31 cellular contexts compared by ENCODE assay signal in genomic region chr13:43822969-43823368, GRCh38. TPM values are rescaled to one million over a fixed set of nuclear protein-coding genes. Genes with fewer than 3 reads are reported as not detected.
"Had no signal": no experiment of that assay in that cellular context is flagged by ENCODE, and none has a peak within 500 bp of the region (broad histone marks: within the 10 kb centered on the region; RNA-seq: fewer than 3 reads in every experiment).

No MANE protein-coding gene starts in this region.

- H3K27me3 Mint-ChIP-seq: dendritic cell treated with granulocyte-macrophage colony-stimulating factor and Interleukin-4, amounts not matched to agents 40 ng/mL and 50 ng/mL, for 4 days had no signal

- H3K4me1 Mint-ChIP-seq: activated naive CD4-positive, alpha-beta T cell treated with anti-CD3 and anti-CD28 coated beads, Interleukin-2, amount 10 ng/mL, durations not matched to agents 7 days and 5 days; activated naive CD8-positive, alpha-beta T cell treated with anti-CD3 and anti-CD28 coated beads, Interleukin-2, amount 10 ng/mL, durations not matched to agents 7 days and 5 days; mesothelial cell of epicardium; naive B cell; nephron progenitor cell; stimulated activated effector memory CD8-positive, alpha-beta T cell treated with anti-CD3 and anti-CD28 coated beads, Interleukin-12 subunit alpha, Interleukin-12 subunit beta, amount 100 ng/mL, for 72 hours; T-cell had no signal

- H3K27ac ChIP-seq: cardiac muscle cell, epithelial cell of prostate, neutrophil, ovary, prostate gland, thyroid gland, upper lobe of right lung, VCaP had no signal

- ATAC-seq: left colon; sciatic nerve; stimulated activated effector memory CD8-positive, alpha-beta T cell treated with anti-CD3 and anti-CD28 coated beads, Interleukin-12 subunit alpha, Interleukin-12 subunit beta, amount 100 ng/mL, for 72 hours; T-cell; upper lobe of right lung had no signal

- DNase-seq: activated CD4-positive, alpha-beta T cell treated with anti-CD3 and anti-CD28 coated beads for 4 hours; activated CD4-positive, alpha-beta T cell treated with anti-CD3 and anti-CD28 coated beads, Interleukin-2, amount 50 U/mL, for 4 hours; activated effector memory CD4-positive, alpha-beta T cell treated with anti-CD3 and anti-CD28 coated beads, Interleukin-2, amount 50 U/mL, for 16 hours; activated naive CD4-positive, alpha-beta T cell treated with anti-CD3 and anti-CD28 coated beads, Interleukin-2, amount 10 ng/mL, durations not matched to agents 7 days and 5 days; activated naive CD8-positive, alpha-beta T cell treated with anti-CD3 and anti-CD28 coated beads, Interleukin-2, amount 10 ng/mL, durations not matched to agents 7 days and 5 days; activated T-cell treated with anti-CD3 and anti-CD28 coated beads for 4 hours; effector CD4-positive, alpha-beta T cell; head of caudate nucleus; hippocampal formation; left colon; naive B cell; nephron progenitor cell; ovary; retina; small intestine; stimulated activated CD4-positive, alpha-beta T cell treated with anti-CD3 and anti-CD28 coated beads, Interleukin-4, amount 100 ng/mL, for 24 hours; T-cell; thyroid gland; upper lobe of right lung had no signal

- H3K9me3 Mint-ChIP-seq: activated naive CD4-positive, alpha-beta T cell treated with anti-CD3 and anti-CD28 coated beads, Interleukin-2, amount 10 ng/mL, durations not matched to agents 7 days and 5 days; activated naive CD8-positive, alpha-beta T cell treated with anti-CD3 and anti-CD28 coated beads, Interleukin-2, amount 10 ng/mL, durations not matched to agents 7 days and 5 days; activated T-helper 1 cell treated with anti-CD3 and anti-CD28 coated beads, Interleukin-12 subunit alpha, Interleukin-12 subunit beta, Interleukin-2, Interleukin-4 antibody, amounts not matched to agents 30 ng/mL and 10 ng/mL and 1 ng/mL, durations not matched to agents 14 hours and 24 hours and 36 hours; stimulated activated effector memory CD8-positive, alpha-beta T cell treated with anti-CD3 and anti-CD28 coated beads, Interleukin-12 subunit alpha, Interleukin-12 subunit beta, amount 100 ng/mL, for 72 hours; stimulated activated naive CD8-positive, alpha-beta T cell treated with anti-CD3 and anti-CD28 coated beads, Interleukin-15, Interleukin-2, amounts not matched to agents 100 ng/mL and 50 ng/mL, for 24 hours had no signal

- H3K4me3 Mint-ChIP-seq: activated naive CD4-positive, alpha-beta T cell treated with anti-CD3 and anti-CD28 coated beads, Interleukin-2, amount 10 ng/mL, durations not matched to agents 7 days and 5 days; activated naive CD8-positive, alpha-beta T cell treated with anti-CD3 and anti-CD28 coated beads, Interleukin-2, amount 10 ng/mL, durations not matched to agents 7 days and 5 days; activated T-helper 1 cell treated with anti-CD3 and anti-CD28 coated beads, Interleukin-12 subunit alpha, Interleukin-12 subunit beta, Interleukin-2, Interleukin-4 antibody, amounts not matched to agents 30 ng/mL and 10 ng/mL and 1 ng/mL, durations not matched to agents 14 hours and 24 hours and 36 hours; dendritic cell treated with granulocyte-macrophage colony-stimulating factor and Interleukin-4, amounts not matched to agents 40 ng/mL and 50 ng/mL, for 4 days; mesothelial cell of epicardium; naive B cell; nephron progenitor cell; stimulated activated effector memory CD8-positive, alpha-beta T cell treated with anti-CD3 and anti-CD28 coated beads, Interleukin-12 subunit alpha, Interleukin-12 subunit beta, amount 100 ng/mL, for 72 hours; stimulated activated naive CD8-positive, alpha-beta T cell treated with anti-CD3 and anti-CD28 coated beads, Interleukin-15, Interleukin-2, amounts not matched to agents 100 ng/mL and 50 ng/mL, for 24 hours; T-cell had no signal

- H3K36me3 Mint-ChIP-seq: activated naive CD4-positive, alpha-beta T cell treated with anti-CD3 and anti-CD28 coated beads, Interleukin-2, amount 10 ng/mL, durations not matched to agents 7 days and 5 days; activated naive CD8-positive, alpha-beta T cell treated with anti-CD3 and anti-CD28 coated beads, Interleukin-2, amount 10 ng/mL, durations not matched to agents 7 days and 5 days; stimulated activated effector memory CD8-positive, alpha-beta T cell treated with anti-CD3 and anti-CD28 coated beads, Interleukin-12 subunit alpha, Interleukin-12 subunit beta, amount 100 ng/mL, for 72 hours; T-cell had no signal

- H3K4me3 ChIP-seq: cardiac muscle cell, ovary, prostate gland, thyroid gland, upper lobe of right lung had no signal

- H3K27ac Mint-ChIP-seq: activated naive CD4-positive, alpha-beta T cell treated with anti-CD3 and anti-CD28 coated beads, Interleukin-2, amount 10 ng/mL, durations not matched to agents 7 days and 5 days; activated naive CD8-positive, alpha-beta T cell treated with anti-CD3 and anti-CD28 coated beads, Interleukin-2, amount 10 ng/mL, durations not matched to agents 7 days and 5 days; activated T-helper 1 cell treated with anti-CD3 and anti-CD28 coated beads, Interleukin-12 subunit alpha, Interleukin-12 subunit beta, Interleukin-2, Interleukin-4 antibody, amounts not matched to agents 30 ng/mL and 10 ng/mL and 1 ng/mL, durations not matched to agents 14 hours and 24 hours and 36 hours; dendritic cell treated with granulocyte-macrophage colony-stimulating factor and Interleukin-4, amounts not matched to agents 40 ng/mL and 50 ng/mL, for 4 days; mesothelial cell of epicardium; naive B cell; nephron progenitor cell; stimulated activated effector memory CD8-positive, alpha-beta T cell treated with anti-CD3 and anti-CD28 coated beads, Interleukin-12 subunit alpha, Interleukin-12 subunit beta, amount 100 ng/mL, for 72 hours; stimulated activated naive CD8-positive, alpha-beta T cell treated with anti-CD3 and anti-CD28 coated beads, Interleukin-15, Interleukin-2, amounts not matched to agents 100 ng/mL and 50 ng/mL, for 24 hours; T-cell had no signal

RNA-seq across cellular contexts. Expression of gene ENOX1, which starts 36.2 kb away (rescaled TPM):
- total RNA-seq: activated naive CD8-positive, alpha-beta T cell treated with anti-CD3 and anti-CD28 coated beads, Interleukin-2, amount 10 ng/mL, durations not matched to agents 7 days and 5 days; T-helper 2 cell treated with Interferon-gamma antibody and Interleukin-4, amounts not matched to agents 100 ng/mL and 5 ng/mL, for 36 hours had no signal
